Comparison of ENCODE assay signal across 1 cellular context in genomic region chr9:134062461-134063087, GRCh38.
TF ChIP-seq lines count a peak whose summit lies in the region.

No MANE protein-coding gene starts in this region.

TF ChIP-seq in WTC11, 78 proteins besides CTCF, POLR2A, EP300 and RAD21 (continued from another document):
- TF ChIP-seq USF1 (CRISPR knock-in tag; IDR thresholded peaks at IDR 0.05) (no peak), SMAD3 (CRISPR knock-in tag; IDR thresholded peaks at IDR 0.05; ENCODE audit: borderline replicate concordance) (no peak), HMGXB4 (CRISPR knock-in tag; IDR thresholded peaks at IDR 0.05) (no peak), JAZF1 (CRISPR knock-in tag; IDR thresholded peaks at IDR 0.05) (no peak), ERG (CRISPR knock-in tag; IDR thresholded peaks at IDR 0.05) (no peak), FOXK1 (CRISPR knock-in tag; IDR thresholded peaks at IDR 0.05) (no peak), NFYB (CRISPR knock-in tag; conservative IDR thresholded peaks at IDR 0.05; ENCODE audit: low read depth) (no peak), OVOL2 (CRISPR knock-in tag; IDR thresholded peaks at IDR 0.05; ENCODE audit: borderline replicate concordance) (no peak), CREB1 (CRISPR knock-in tag; IDR thresholded peaks at IDR 0.05) (no peak), TP53 (CRISPR knock-in tag; IDR thresholded peaks at IDR 0.05) (no peak), TCF7 (CRISPR knock-in tag; IDR thresholded peaks at IDR 0.05; ENCODE audit: low read depth) (no peak), FOXJ3 (CRISPR knock-in tag; IDR thresholded peaks at IDR 0.05; ENCODE audit: borderline replicate concordance) (no peak), NFE2L1 (CRISPR knock-in tag; IDR thresholded peaks at IDR 0.05) (no peak), ARID4B (CRISPR knock-in tag; IDR thresholded peaks at IDR 0.05; ENCODE audit: borderline replicate concordance) (no peak), NR3C1 (CRISPR knock-in tag; conservative IDR thresholded peaks at IDR 0.05; ENCODE audit: low read depth) (no peak)
